ENCODE assay signal across 10 cellular contexts in genomic region chr2:99403524-99403923, GRCh38.
A peak's percentile ranks its signal among the peaks of the same experiment; 100 is the strongest.
DNase-seq lines count a peak whose midpoint lies in the region; ATAC-seq and TF ChIP-seq lines count a peak whose summit lies in the region.
"Had no signal": no experiment of that assay in that cellular context is flagged by ENCODE, and none has a peak within 500 bp of the region (broad histone marks: within the 10 kb centered on the region; RNA-seq: fewer than 3 reads in every experiment).

No MANE protein-coding gene starts in this region.

- CTCF ChIA-PET in SK-N-SH (lab: Yijun Ruan, JAX), result interaction anchor here (0.6 to 1.6 kb wide), 4 partner anchors 10 to 37 kb away, joined by 3 to 5 read pairs (median 4); no protein-coding TSS in a partner anchor

- no peaks in the 10 kb centered on the region for H3K9me2 ChIP-seq in SK-N-SH

- 89% methylated on average over 4 of the region's 4 CpGs for WGBS in SK-N-SH (ENCODE audit: low lambda C conversion rate)

- H3K4me1 ChIP-seq in SK-N-SH (ENCODE audit: control insufficient read depth in 1 of 2, insufficient read depth in 2 of 2, low read depth in 1 of 2, low read length in 1 of 2) (peaks cover 0 to 22% of the 10 kb centered on the region in 2 experiments; a peak in 2 of 4 replicates), right atrium auricular region (peaks cover 0 to 34% of the 10 kb centered on the region in 2 donors)
- H3K4me1 ChIP-seq: parathyroid adenoma had no signal

- TF ChIP-seq CTCF in SK-N-SH (IDR thresholded peaks at IDR 0.05), result 0 out of 2 replicates have a peak, but pooled peaks have one; percentile 16
- no peak for TF ChIP-seq CTCF in VCaP (conservative IDR thresholded peaks at IDR 0.05)
- TF ChIP-seq CTCF in right atrium auricular region (IDR thresholded peaks at IDR 0.05), result no peak

- no peaks in the 10 kb centered on the region for H4K20me1 ChIP-seq in SK-N-SH (ENCODE audit: insufficient read depth)

- H3K4me2 ChIP-seq in SK-N-SH, result no peak overlapping the region

- no peak for TF ChIP-seq EP300 in SK-N-SH (IDR thresholded peaks at IDR 0.05; ENCODE audit: borderline replicate concordance in 1 of 2, low read depth in 1 of 2, low read length in 1 of 2)

- no peak overlapping the region for H2AFZ ChIP-seq in SK-N-SH (ENCODE audit: low read depth)
- H2AFZ ChIP-seq: parathyroid adenoma had no signal

- H3K27me3 ChIP-seq in SK-N-SH (ENCODE audit: insufficient read depth), result no peaks in the 10 kb centered on the region
- H3K27me3 ChIP-seq in right atrium auricular region, result no peaks in the 10 kb centered on the region

- DNase-seq in SK-N-SH, result no peak
- DNase-seq in right atrium auricular region (ENCODE audit: low spot score), result no peak
- DNase-seq in renal cortical epithelial cell (ENCODE audit: low read depth), result peak; percentile 49
- no peak for DNase-seq in COLO829 (ENCODE audit: low spot score)
- DNase-seq in G401 (ENCODE audit: low spot score), result no peak
- DNase-seq in putamen (ENCODE audit: low spot score), result no peak
- DNase-seq: NCI-H345 had no signal

- H3K9ac ChIP-seq in SK-N-SH, result no peak overlapping the region
- H3K9ac ChIP-seq: parathyroid adenoma had no signal

- 0 out of 2 replicates have a peak, but pooled peaks have one; percentile 6 for TF ChIP-seq RAD21 in SK-N-SH (IDR thresholded peaks at IDR 0.05; ENCODE audit: low read length)

- H3K4me3 ChIP-seq in SK-N-SH (ENCODE audit: low read depth in 2 of 2, low read length in 1 of 2) (no peak overlapping the region), right atrium auricular region (no peak overlapping the region)

- in situ Hi-C loops in G401 (cut with HindIII; ENCODE audit: low sequenced_read_pairs), result no loop called here

- peaks cover 76 to 93% of the 10 kb centered on the region in 2 experiments for H3K36me3 ChIP-seq in SK-N-SH (replicated peaks in 1 of 2; ENCODE audit: control insufficient read depth in 1 of 2, insufficient read depth in 2 of 2, low read length in 1 of 2)
- peaks cover 76% of the 10 kb centered on the region for H3K36me3 ChIP-seq in right atrium auricular region

- no peak for ATAC-seq in SK-N-SH treated with all-trans-retinoic acid at 6 μM for 48 hours

- H3K79me2 ChIP-seq in SK-N-SH (ENCODE audit: insufficient read depth), result no peaks in the 10 kb centered on the region
- H3K79me2 ChIP-seq: parathyroid adenoma had no signal

- peaks cover 40% of the 10 kb centered on the region for H3F3A ChIP-seq in SK-N-SH (replicated peaks; ENCODE audit: insufficient read depth)

- POLR2A ChIA-PET in SK-N-SH (lab: Yijun Ruan, JAX), result interaction anchor here (0.6 kb wide), 1 partner anchor 58 kb away, joined by 7 read pairs; no protein-coding TSS in a partner anchor

- no peak overlapping the region for H3K27ac ChIP-seq in SK-N-SH (ENCODE audit: low read depth in 2 of 2, low read length in 1 of 2)
- peak overlapping the region; percentile 74 for H3K27ac ChIP-seq in VCaP
- H3K27ac ChIP-seq in right atrium auricular region, result peak overlapping the region; percentile 9 to 79
- H3K27ac ChIP-seq: parathyroid adenoma had no signal

- H3K9me3 ChIP-seq in SK-N-SH, result no peaks in the 10 kb centered on the region
- H3K9me3 ChIP-seq in right atrium auricular region, result no peaks in the 10 kb centered on the region

TF ChIP-seq in SK-N-SH, 30 proteins besides CTCF, POLR2A, EP300 and RAD21:
- TF ChIP-seq TAF1 (IDR thresholded peaks at IDR 0.05; ENCODE audit: borderline replicate concordance, low read depth, low read length), result no peak
- TF ChIP-seq, protein P1, sequence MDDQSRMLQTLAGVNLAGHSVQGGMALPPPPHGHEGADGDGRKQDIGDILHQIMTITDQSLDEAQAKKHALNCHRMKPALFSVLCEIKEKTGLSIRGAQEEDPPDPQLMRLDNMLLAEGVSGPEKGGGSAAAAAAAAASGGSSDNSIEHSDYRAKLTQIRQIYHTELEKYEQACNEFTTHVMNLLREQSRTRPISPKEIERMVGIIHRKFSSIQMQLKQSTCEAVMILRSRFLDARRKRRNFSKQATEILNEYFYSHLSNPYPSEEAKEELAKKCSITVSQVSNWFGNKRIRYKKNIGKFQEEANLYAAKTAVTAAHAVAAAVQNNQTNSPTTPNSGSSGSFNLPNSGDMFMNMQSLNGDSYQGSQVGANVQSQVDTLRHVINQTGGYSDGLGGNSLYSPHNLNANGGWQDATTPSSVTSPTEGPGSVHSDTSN (IDR thresholded peaks at IDR 0.05), result no peak
- TF ChIP-seq FOXJ3 (CRISPR knock-in tag; IDR thresholded peaks at IDR 0.05), result no peak
- no peak for TF ChIP-seq GABPA (IDR thresholded peaks at IDR 0.05; ENCODE audit: low read depth)
- no peak for TF ChIP-seq NFIC (IDR thresholded peaks at IDR 0.05; ENCODE audit: borderline replicate concordance)
- TF ChIP-seq JUND (IDR thresholded peaks at IDR 0.05), result no peak
- no peak for TF ChIP-seq NRF1 (IDR thresholded peaks at IDR 0.05; ENCODE audit: low read depth, low read length)
- no peak for TF ChIP-seq FOXM1 (IDR thresholded peaks at IDR 0.05; ENCODE audit: low read depth)
- TF ChIP-seq RXRA (IDR thresholded peaks at IDR 0.05; ENCODE audit: borderline replicate concordance, low read depth), result no peak
- TF ChIP-seq SIN3A (IDR thresholded peaks at IDR 0.05; ENCODE audit: borderline replicate concordance, low read depth, low read length), result no peak
- no peak; the same call in 1 of the 2 replicates for TF ChIP-seq POLR2AphosphoS5 (IDR thresholded peaks at IDR 0.05; ENCODE audit: low read depth, low read length)
- TF ChIP-seq GATA2 (CRISPR knock-in tag; IDR thresholded peaks at IDR 0.05), result no peak
- TF ChIP-seq EZH2phosphoT487 (IDR thresholded peaks at IDR 0.05; ENCODE audit: borderline replicate concordance, low read depth), result no peak
TF ChIP-seq in SK-N-SH: peak in this region for 0.

TF ChIP-seq in SK-N-SH treated with all-trans-retinoic acid at 6 μM for 48 hours, 23 proteins besides CTCF, POLR2A, EP300 and RAD21:
- TF ChIP-seq SNAI2 (CRISPR knock-in tag; IDR thresholded peaks at IDR 0.05) (no peak), ARNTL (CRISPR knock-in tag; IDR thresholded peaks at IDR 0.05; ENCODE audit: borderline replicate concordance, low read depth) (no peak), CSRNP3 (CRISPR knock-in tag; IDR thresholded peaks at IDR 0.05) (no peak), ZFP30 (CRISPR knock-in tag; IDR thresholded peaks at IDR 0.05) (no peak), CSDC2 (CRISPR knock-in tag; IDR thresholded peaks at IDR 0.05) (no peak), PPARA (CRISPR knock-in tag; IDR thresholded peaks at IDR 0.05; ENCODE audit: borderline replicate concordance) (no peak), ZFP3 (CRISPR knock-in tag; IDR thresholded peaks at IDR 0.05) (no peak), TOX (CRISPR knock-in tag; IDR thresholded peaks at IDR 0.05; ENCODE audit: borderline replicate concordance) (no peak), ZNF565 (CRISPR knock-in tag; conservative IDR thresholded peaks at IDR 0.05; ENCODE audit: low read depth) (no peak), ESRRG (CRISPR knock-in tag; IDR thresholded peaks at IDR 0.05) (no peak), OSR1 (CRISPR knock-in tag; IDR thresholded peaks at IDR 0.05) (no peak)
- TF ChIP-seq, protein P2, sequence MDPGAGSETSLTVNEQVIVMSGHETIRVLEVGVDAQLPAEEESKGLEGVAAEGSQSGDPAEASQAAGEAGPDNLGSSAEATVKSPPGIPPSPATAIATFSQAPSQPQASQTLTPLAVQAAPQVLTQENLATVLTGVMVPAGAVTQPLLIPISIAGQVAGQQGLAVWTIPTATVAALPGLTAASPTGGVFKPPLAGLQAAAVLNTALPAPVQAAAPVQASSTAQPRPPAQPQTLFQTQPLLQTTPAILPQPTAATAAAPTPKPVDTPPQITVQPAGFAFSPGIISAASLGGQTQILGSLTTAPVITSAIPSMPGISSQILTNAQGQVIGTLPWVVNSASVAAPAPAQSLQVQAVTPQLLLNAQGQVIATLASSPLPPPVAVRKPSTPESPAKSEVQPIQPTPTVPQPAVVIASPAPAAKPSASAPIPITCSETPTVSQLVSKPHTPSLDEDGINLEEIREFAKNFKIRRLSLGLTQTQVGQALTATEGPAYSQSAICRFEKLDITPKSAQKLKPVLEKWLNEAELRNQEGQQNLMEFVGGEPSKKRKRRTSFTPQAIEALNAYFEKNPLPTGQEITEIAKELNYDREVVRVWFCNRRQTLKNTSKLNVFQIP (CRISPR knock-in tag; IDR thresholded peaks at IDR 0.05; ENCODE audit: borderline replicate concordance, low read depth), result no peak

Comparison
In these comparisons a context has a peak if more than half of its experiments do, and no peak if none do; other contexts are left out.
1. H3K27ac ChIP-seq: peak in VCaP (single experiment) and right atrium auricular region (2 of 2); none in SK-N-SH (0 of 2).